13 cellular contexts compared by ENCODE assay signal in the genomic region with DNA sequence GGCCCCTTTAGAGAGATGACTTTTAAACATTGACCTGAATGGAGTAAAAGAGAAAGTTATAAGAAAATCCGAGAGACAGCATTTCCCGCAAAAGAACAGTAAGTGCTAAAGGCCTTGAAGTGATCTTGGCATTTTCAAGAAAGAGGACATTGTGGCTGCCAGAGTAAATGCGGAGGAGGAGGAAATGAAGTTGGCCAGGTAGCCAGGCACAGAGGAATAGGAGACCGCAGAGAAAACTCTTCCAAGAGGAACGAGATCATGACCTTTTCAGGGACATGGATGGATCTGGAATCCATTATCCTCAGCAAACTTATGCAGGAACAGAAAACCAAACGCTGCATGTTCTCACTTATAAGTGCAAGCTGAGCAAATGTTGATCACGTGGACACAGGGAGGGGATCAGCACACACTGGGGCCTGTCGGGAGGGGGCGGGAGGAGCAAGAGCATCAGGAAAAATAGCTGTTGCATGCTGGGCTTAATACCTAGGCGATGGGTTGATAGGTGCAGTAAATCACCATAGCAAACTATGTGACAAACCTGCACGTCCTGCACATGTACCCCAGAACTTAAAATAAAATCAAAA. TPM values are rescaled to one million over a fixed set of nuclear protein-coding genes. Genes with fewer than 3 reads are reported as not detected.
DNase-seq lines count a peak whose midpoint lies in the region; ATAC-seq and TF ChIP-seq lines count a peak whose summit lies in the region.
"Had no signal": no experiment of that assay in that cellular context is flagged by ENCODE, and none has a peak within 500 bp of the region (broad histone marks: within the 10 kb centered on the region; RNA-seq: fewer than 3 reads in every experiment).

No MANE protein-coding gene starts in this region.

- H3K9me3 Mint-ChIP-seq in osteocyte (ENCODE audit: unreplicated experiment) = no peaks in the 10 kb centered on the region
- no peaks in the 10 kb centered on the region for H3K9me3 Mint-ChIP-seq in stimulated activated naive CD8-positive, alpha-beta T cell treated with anti-CD3 and anti-CD28 coated beads, Interleukin-15, amount 100 ng/mL, for 72 hours
- H3K9me3 Mint-ChIP-seq: activated B cell treated with CpG ODN at 0.5 μM for 24 hours had no signal

- H4K20me1 ChIP-seq in mammary epithelial cell (ENCODE audit: insufficient read depth, low read length) = no peaks in the 10 kb centered on the region

- in situ Hi-C loops in mammary epithelial cell (cut with MboI; ENCODE audit: low sequenced_read_pairs in 2 of 2) = no loop called here

- no peaks in the 10 kb centered on the region for H3K36me3 ChIP-seq in mammary epithelial cell (ENCODE audit: insufficient read depth, low read length)

- CTCF ChIA-PET in mammary epithelial cell (lab: Charles Lee; ENCODE audit: low non-redundant PET) = no interaction called here

- H3K27me3 ChIP-seq in mammary epithelial cell (ENCODE audit: insufficient read depth, low read length) = no peaks in the 10 kb centered on the region
- H3K27me3 ChIP-seq: colonic mucosa had no signal

- no peak overlapping the region for H3K4me3 Mint-ChIP-seq in osteocyte (ENCODE audit: unreplicated experiment)
- no peak overlapping the region for H3K4me3 Mint-ChIP-seq in stimulated activated naive CD8-positive, alpha-beta T cell treated with anti-CD3 and anti-CD28 coated beads, Interleukin-15, amount 100 ng/mL, for 72 hours
- H3K4me3 Mint-ChIP-seq: activated B cell treated with CpG ODN at 0.5 μM for 24 hours had no signal

- peak overlapping the region; percentile 58 for H2AFZ ChIP-seq in mammary epithelial cell (ENCODE audit: low read depth, low read length)

- no peaks in the 10 kb centered on the region for H3K4me1 ChIP-seq in mammary epithelial cell (ENCODE audit: insufficient read depth, low read length)
- H3K4me1 ChIP-seq: colonic mucosa had no signal

- H3K79me2 ChIP-seq in mammary epithelial cell (ENCODE audit: insufficient read depth, low read length) = no peaks in the 10 kb centered on the region

- no peak overlapping the region for H3K4me2 ChIP-seq in mammary epithelial cell (ENCODE audit: insufficient read depth, low read depth, low read length)

- no peak for ATAC-seq in HG03460 (IDR thresholded peaks at IDR 0.05; ENCODE audit: unreplicated experiment)
- ATAC-seq in stimulated activated naive CD8-positive, alpha-beta T cell treated with anti-CD3 and anti-CD28 coated beads, Interleukin-15, amount 100 ng/mL, for 72 hours = no peak
- ATAC-seq: HCT116, mucosa of descending colon had no signal

- dilution Hi-C loops in mammary epithelial cell (cut with HindIII; ENCODE audit: low sequenced_read_pairs) = no loop called here

- no peak overlapping the region for H3K9ac ChIP-seq in mammary epithelial cell (ENCODE audit: insufficient read depth, low read length)

- DNase-seq in DMS53 treated with DMSO at 0.1 percent for 48 hours (lab: John Stamatoyannopoulos, UW; ENCODE audit: unreplicated experiment) = peak; percentile 14
- peak; percentile 50 for DNase-seq in NCI-H1436 (lab: John Stamatoyannopoulos, UW)
- no peak for DNase-seq in mammary epithelial cell
- no peak for DNase-seq in osteocyte (ENCODE audit: extremely low spot score, unreplicated experiment)
- DNase-seq in SW 1271 (lab: John Stamatoyannopoulos, UW) = no peak
- DNase-seq in stimulated activated naive CD8-positive, alpha-beta T cell treated with anti-CD3 and anti-CD28 coated beads, Interleukin-15, amount 100 ng/mL, for 72 hours = no peak
- DNase-seq: activated B cell treated with CpG ODN at 0.5 μM for 24 hours; colonic mucosa; mucosa of descending colon; stimulated activated CD4-positive, alpha-beta T cell treated with anti-CD3 and anti-CD28 coated beads, Interleukin-1b, Interleukin-23, amount 100 ng/mL, for 48 hours had no signal

- intact Hi-C loops in mammary epithelial cell (cut with micrococcal nuclease) = no loop called here

- H3K27ac ChIP-seq in mammary epithelial cell (ENCODE audit: insufficient read depth, low read depth, low read length) = no peak overlapping the region
- H3K27ac ChIP-seq: colonic mucosa had no signal

- H3K4me3 ChIP-seq in mammary epithelial cell (replicated peaks in 1 of 3; ENCODE audit: insufficient read depth in 1 of 3, low read depth in 2 of 3, low read length in 3 of 3) = no peak overlapping the region
- H3K4me3 ChIP-seq: colonic mucosa, mucosa of descending colon had no signal

- no peaks in the 10 kb centered on the region for H3K36me3 Mint-ChIP-seq in osteocyte (ENCODE audit: unreplicated experiment)

- H3K27me3 Mint-ChIP-seq in osteocyte (ENCODE audit: unreplicated experiment) = no peaks in the 10 kb centered on the region
- no peaks in the 10 kb centered on the region for H3K27me3 Mint-ChIP-seq in stimulated activated naive CD8-positive, alpha-beta T cell treated with anti-CD3 and anti-CD28 coated beads, Interleukin-15, amount 100 ng/mL, for 72 hours
- H3K27me3 Mint-ChIP-seq: activated B cell treated with CpG ODN at 0.5 μM for 24 hours, progenitor cell of endocrine pancreas had no signal

- no TSS peak for BruUV-seq in mammary epithelial cell (replicated peaks; lab: Mats Ljungman, UMichigan)

- H3K27ac Mint-ChIP-seq in osteocyte (ENCODE audit: unreplicated experiment) = peak overlapping the region; percentile 50
- H3K27ac Mint-ChIP-seq in stimulated activated naive CD8-positive, alpha-beta T cell treated with anti-CD3 and anti-CD28 coated beads, Interleukin-15, amount 100 ng/mL, for 72 hours = no peak overlapping the region
- H3K27ac Mint-ChIP-seq: activated B cell treated with CpG ODN at 0.5 μM for 24 hours, progenitor cell of endocrine pancreas had no signal

- TF ChIP-seq CTCF in mammary epithelial cell (conservative IDR thresholded peaks at IDR 0.05 in 1 of 2, IDR thresholded peaks at IDR 0.05 in 1 of 2; ENCODE audit: extremely low read depth in 1 of 2, insufficient read depth in 1 of 2, low read depth in 1 of 2, low read length in 2 of 2) (no peak), osteocyte (IDR thresholded peaks at IDR 0.05) (no peak)

- H3K9me3 ChIP-seq in mammary epithelial cell (replicated peaks; ENCODE audit: insufficient read depth, low read length) = no peaks in the 10 kb centered on the region
- H3K9me3 ChIP-seq: colonic mucosa, mucosa of descending colon had no signal

- 27% methylated on average over 11 of the region's 11 CpGs for WGBS in mammary epithelial cell (ENCODE audit: low coverage, missing lambda C conversion rate)

- peaks cover 21% of the 10 kb centered on the region for H3K4me1 Mint-ChIP-seq in osteocyte (ENCODE audit: unreplicated experiment)
- H3K4me1 Mint-ChIP-seq in stimulated activated naive CD8-positive, alpha-beta T cell treated with anti-CD3 and anti-CD28 coated beads, Interleukin-15, amount 100 ng/mL, for 72 hours = peaks cover 5% of the 10 kb centered on the region
- H3K4me1 Mint-ChIP-seq: activated B cell treated with CpG ODN at 0.5 μM for 24 hours had no signal

RNA-seq across cellular contexts. Expression of a gene that starts 49.7 kb away (rescaled TPM):
- total RNA-seq in mammary epithelial cell (10 to 100 TPM in 1 of 2 donors, 1 to 10 TPM in 1; 4.5 to 10.0 TPM), osteocyte (12.9 and 13.3 TPM in 2 replicates)
- polyA plus RNA-seq in mammary epithelial cell = 2.2 TPM
- polyA minus RNA-seq in mammary epithelial cell = 5.6 TPM

RNA-seq across cellular contexts. Expression of a gene that starts 51.3 kb away (rescaled TPM):
- total RNA-seq in mammary epithelial cell (1 to 10 TPM; 1.3 to 6.7 TPM), osteocyte (6.8 and 7.2 TPM in 2 replicates)
- polyA plus RNA-seq in mammary epithelial cell = 1.1 TPM
- not detected for polyA minus RNA-seq in mammary epithelial cell

Comparison
In these comparisons a context has a peak if more than half of its experiments do, and no peak if none do; other contexts are left out.
1. DNase-seq: peak in DMS53 treated with DMSO at 0.1 percent for 48 hours (single experiment) and NCI-H1436 (single experiment); none in mammary epithelial cell (single experiment), osteocyte (single experiment), SW 1271 (0 of 2) and stimulated activated naive CD8-positive, alpha-beta T cell treated with anti-CD3 and anti-CD28 coated beads, Interleukin-15, amount 100 ng/mL, for 72 hours (0 of 2).